ENCODE assay signal across 20 cellular contexts in the genomic region with DNA sequence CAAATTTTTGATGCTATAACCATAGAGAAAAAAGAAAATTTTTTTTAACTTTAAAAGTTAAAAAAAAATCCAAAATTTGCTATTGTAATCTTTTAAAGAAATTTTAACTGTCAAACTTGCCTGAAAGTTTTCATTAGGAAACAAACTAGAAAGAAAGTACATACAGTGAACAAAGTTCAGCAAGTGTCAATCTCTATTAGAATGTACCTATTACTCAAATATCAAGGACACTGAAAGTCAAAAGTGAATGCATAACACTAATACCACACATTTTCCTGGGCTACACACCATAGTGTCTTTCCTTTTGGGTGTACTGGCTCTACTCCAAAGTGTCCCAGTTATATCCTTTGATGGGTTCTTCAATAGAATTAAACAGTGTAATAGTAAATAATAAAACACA. TPM values are rescaled to one million over a fixed set of nuclear protein-coding genes. Genes with fewer than 3 reads are reported as not detected.
DNase-seq lines count a peak whose midpoint lies in the region; ATAC-seq, FAIRE-seq and TF ChIP-seq lines count a peak whose summit lies in the region.
"Had no signal": no experiment of that assay in that cellular context is flagged by ENCODE, and none has a peak within 500 bp of the region (broad histone marks: within the 10 kb centered on the region; RNA-seq: fewer than 3 reads in every experiment).

No MANE protein-coding gene starts in this region.

- H3K4me3 ChIP-seq in SJSA1 (no peak overlapping the region), right lobe of liver (no peak overlapping the region)
- H3K4me3 ChIP-seq: BLaER1 treated with 17β-estradiol and CSF1 and Interleukin-3, amounts not matched to agents 10 nM and 100 nM; GM23338 had no signal

- TF ChIP-seq POLR2A in right lobe of liver (IDR thresholded peaks at IDR 0.05): no peak

- DNase-seq in SJSA1 (ENCODE audit: low read depth in 1 of 2, low spot score in 2 of 2): no peak
- no peak for DNase-seq in left lobe of liver (ENCODE audit: low spot score)
- no peak for DNase-seq in right lobe of liver
- DNase-seq in SW 1271 (lab: John Stamatoyannopoulos, UW): no peak
- no peak for DNase-seq in C1 segment of cervical spinal cord (lab: John Stamatoyannopoulos, UW)
- DNase-seq in osteocyte (ENCODE audit: extremely low spot score, unreplicated experiment): no peak
- DNase-seq: BE2C; Caco-2; CD4-positive, alpha-beta memory T cell; DMS153; DND-41; GDM1; H9 had no signal

- H3K9me3 Mint-ChIP-seq in osteocyte (ENCODE audit: unreplicated experiment): no peaks in the 10 kb centered on the region
- H3K9me3 Mint-ChIP-seq: GM23338, H9 had no signal

- FAIRE-seq in G401.6 (lab: Jason Lieb, UNC): peak; percentile 72
- FAIRE-seq: GM12891, GM18507 had no signal

- ATAC-seq in left lobe of liver (peak; percentile 71), right lobe of liver (peak; percentile 80 to 87 (median 80)), GM21717 (IDR thresholded peaks at IDR 0.05; ENCODE audit: unreplicated experiment) (no peak)
- ATAC-seq: GM23338, HCT116 had no signal

- peaks cover 16% of the 10 kb centered on the region for H3K36me3 Mint-ChIP-seq in osteocyte (ENCODE audit: unreplicated experiment)

- H3K36me3 ChIP-seq in SJSA1 (peaks cover 22% of the 10 kb centered on the region), right lobe of liver (peaks cover 0 to 2% (median 0%) of the 10 kb centered on the region in 4 donors)
- H3K36me3 ChIP-seq: BE2C had no signal

- H3K27ac ChIP-seq in SJSA1: peak overlapping the region; percentile 28
- peak overlapping the region in 2 of 3 donors; percentile 29 to 65 for H3K27ac ChIP-seq in right lobe of liver
- H3K27ac ChIP-seq: BLaER1 treated with 17β-estradiol and CSF1 and Interleukin-3, amounts not matched to agents 10 nM and 100 nM had no signal

- H3K27me3 ChIP-seq in SJSA1 (replicated peaks) (no peaks in the 10 kb centered on the region), right lobe of liver (no peaks in the 10 kb centered on the region)
- H3K27me3 ChIP-seq: BE2C; BLaER1 treated with 17β-estradiol and CSF1 and Interleukin-3, amounts not matched to agents 10 nM and 100 nM had no signal

- H3K4me1 ChIP-seq in SJSA1 (replicated peaks) (peaks cover 35% of the 10 kb centered on the region), right lobe of liver (peaks cover 0 to 6% (median 3%) of the 10 kb centered on the region in 4 donors)
- H3K4me1 ChIP-seq: BE2C, Caco-2 had no signal

- H3K4me3 Mint-ChIP-seq in osteocyte (ENCODE audit: unreplicated experiment): no peak overlapping the region
- H3K4me3 Mint-ChIP-seq: CD4-positive, alpha-beta memory T cell; GM23338; H9 had no signal

- H3K9me3 ChIP-seq in SJSA1 (replicated peaks): no peaks in the 10 kb centered on the region
- H3K9me3 ChIP-seq in right lobe of liver: no peaks in the 10 kb centered on the region
- H3K9me3 ChIP-seq: BE2C, Caco-2 had no signal

- H3K27ac Mint-ChIP-seq in osteocyte (ENCODE audit: unreplicated experiment): no peak overlapping the region
- H3K27ac Mint-ChIP-seq: CD4-positive, alpha-beta memory T cell; GM23338; H9 had no signal

- intact Hi-C loops in right lobe of liver (cut with DNase I): no loop called here

- H3K4me1 Mint-ChIP-seq in osteocyte (ENCODE audit: unreplicated experiment): peaks cover 11% of the 10 kb centered on the region
- H3K4me1 Mint-ChIP-seq: H9 had no signal

- no peaks in the 10 kb centered on the region for H3K27me3 Mint-ChIP-seq in osteocyte (ENCODE audit: unreplicated experiment)
- H3K27me3 Mint-ChIP-seq: CD4-positive, alpha-beta memory T cell had no signal

- TF ChIP-seq CTCF in right lobe of liver (IDR thresholded peaks at IDR 0.05) (no peak), osteocyte (IDR thresholded peaks at IDR 0.05) (no peak)

RNA-seq across cellular contexts. Expression of a gene that starts 56.8 kb away (rescaled TPM):
- 60.6 and 67.5 TPM in 2 replicates for total RNA-seq in SJSA1 (2014; rRNA removed; shearing (Covaris generic))
- total RNA-seq in left lobe of liver: 34.7 TPM
- 10 to 100 TPM; 32.8 to 46.1 (median 39.6) TPM for total RNA-seq in right lobe of liver
- total RNA-seq in osteocyte: 43.2 and 49.1 TPM in 2 replicates
